In the genomic region with DNA sequence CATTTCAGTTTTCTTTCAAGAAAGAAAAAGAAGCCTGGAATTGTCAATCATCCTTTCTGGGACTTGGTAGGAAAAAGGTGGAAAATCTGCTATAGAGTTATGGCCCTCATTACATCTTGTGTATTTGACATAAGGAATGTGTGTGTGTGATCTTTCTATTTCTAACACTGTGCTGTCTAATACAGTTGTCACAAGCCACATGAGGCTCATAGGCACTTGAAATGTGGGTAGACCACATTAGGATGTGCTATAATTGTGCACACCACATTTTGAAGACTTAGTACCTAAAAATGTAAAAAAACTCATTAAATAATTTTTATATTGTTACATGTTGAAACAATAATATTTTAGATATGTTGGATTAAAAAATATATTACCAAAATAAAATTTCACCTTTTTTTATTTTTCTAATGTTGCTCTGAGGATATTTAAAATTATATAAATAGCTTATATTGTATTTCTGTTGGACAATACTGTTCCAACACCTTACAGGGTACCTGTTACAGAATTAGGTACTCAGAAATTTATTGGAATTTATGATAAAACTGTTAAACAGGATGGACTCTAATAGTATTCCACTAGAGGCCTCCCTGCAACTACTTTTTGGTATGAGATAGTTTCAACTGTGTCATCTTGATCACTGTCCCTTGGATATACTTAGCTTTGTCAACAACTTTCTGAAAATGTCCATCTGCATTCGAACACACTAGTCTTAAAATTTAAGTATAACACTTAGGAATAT, we compare ENCODE assay signal across 29 cellular contexts. TPM values are rescaled to one million over a fixed set of nuclear protein-coding genes. Genes with fewer than 3 reads are reported as not detected.
DNase-seq lines count a peak whose midpoint lies in the region; ATAC-seq, FAIRE-seq and TF ChIP-seq lines count a peak whose summit lies in the region.
"Had no signal": no experiment of that assay in that cellular context is flagged by ENCODE, and none has a peak within 500 bp of the region (broad histone marks: within the 10 kb centered on the region; RNA-seq: fewer than 3 reads in every experiment).

No MANE protein-coding gene starts in this region.

- in situ Hi-C loops in GM13977 (cut with MboI; ENCODE audit: low pct_unique_long_range_greater_than_20kb, low sequenced_read_pairs, unreplicated experiment) = no loop called here
- in situ Hi-C loops in GM12878 (cut with MboI) = no loop called here

- no peaks in the 10 kb centered on the region for H3K79me2 ChIP-seq in GM12878 (ENCODE audit: control insufficient read depth, insufficient read depth, low read length)

- RAD21 ChIA-PET in GM12878 (lab: Charles Lee; ENCODE audit: unreplicated experiment) = no interaction called here

- FAIRE-seq in A204.1 (lab: Jason Lieb, UNC) (peak; percentile 68), GM12878 (lab: Jason Lieb, UNC) (no peak)

- no TSS peak for BruUV-seq in GM12878 (replicated peaks; lab: Mats Ljungman, UMichigan)

- POLR2A ChIA-PET in GM12878 (lab: Charles Lee) = no interaction called here

- TF ChIP-seq POLR2A in GM12878 (IDR thresholded peaks at IDR 0.05; ENCODE audit: low read depth, low read length) = no peak

- WGBS in GM12878 (ENCODE audit: insufficient coverage, insufficient replicate concordance, low lambda C conversion rate, missing lambda C conversion rate) = 100% methylated on average over 1 of the region's 1 CpG

- H3K4me1 ChIP-seq in GM12878 (ENCODE audit: control insufficient read depth, insufficient read depth, low read length) = peaks cover 14% of the 10 kb centered on the region
- H3K4me1 ChIP-seq: body of pancreas had no signal

- TF ChIP-seq CTCF in GM13977 (IDR thresholded peaks at IDR 0.05; ENCODE audit: extremely low read depth, insufficient read depth, missing control alignments) = peak; percentile 19
- no peak for TF ChIP-seq CTCF in GM12878 (IDR thresholded peaks at IDR 0.05 in 2 of 3, conservative IDR thresholded peaks at IDR 0.05 in 1 of 3; ENCODE audit: control insufficient read depth in 2 of 3, extremely low read depth in 1 of 3, insufficient read depth in 1 of 3, low read depth in 3 of 3, low read length in 3 of 3)

- H3K9ac ChIP-seq in GM12878 (ENCODE audit: control insufficient read depth, insufficient read depth, low read length) = no peak overlapping the region

- 0 out of 2 replicates have a peak, but pooled peaks have one; percentile 18 for TF ChIP-seq RAD21 in GM12878 (IDR thresholded peaks at IDR 0.05; ENCODE audit: insufficient read depth, low read depth, low read length)

- no peak overlapping the region for H3K27ac ChIP-seq in GM12878 (ENCODE audit: control insufficient read depth, insufficient read depth)
- H3K27ac ChIP-seq: adrenal gland, body of pancreas, gastroesophageal sphincter, hepatocyte, transverse colon had no signal

- CTCF ChIA-PET in GM12878 (lab: Yijun Ruan, JAX) = interaction anchor here (0.6 to 1.5 kb wide), 3 partner anchors 8 to 22 kb away, joined by 3 to 7 read pairs (median 3); partner anchors contain the start of gene MSANTD3

- no peaks in the 10 kb centered on the region for H4K20me1 ChIP-seq in GM12878 (ENCODE audit: control insufficient read depth, insufficient read depth)

- H3K9me3 ChIP-seq in GM12878 (replicated peaks; ENCODE audit: control insufficient read depth, insufficient read depth, low read length) = no peaks in the 10 kb centered on the region
- H3K9me3 ChIP-seq: adrenal gland, body of pancreas, gastroesophageal sphincter, transverse colon had no signal

- TF ChIP-seq EP300 in GM12878 (IDR thresholded peaks at IDR 0.05; ENCODE audit: borderline replicate concordance in 1 of 2, control insufficient read depth in 1 of 2, low read depth in 2 of 2, low read length in 2 of 2) = no peak

- no peak for ATAC-seq in GM12878
- ATAC-seq in HG03520 (IDR thresholded peaks at IDR 0.05; ENCODE audit: unreplicated experiment) = no peak
- ATAC-seq: body of pancreas, gastroesophageal sphincter had no signal

- intact Hi-C loops in GM12878 (cut with micrococcal nuclease; ENCODE audit: unreplicated experiment) = no loop called here

- H3K36me3 ChIP-seq in GM12878 (ENCODE audit: control insufficient read depth in 2 of 2, insufficient read depth in 2 of 2, low read length in 1 of 2) = no peaks in the 10 kb centered on the region
- H3K36me3 ChIP-seq: transverse colon had no signal

- DNase-seq in GM13977 (ENCODE audit: low spot score) (no peak), GM12878 (ENCODE audit: low read depth, low spot score) (no peak), myocyte (ENCODE audit: low read depth) (peak; percentile 71), COLO668 (lab: John Stamatoyannopoulos, UW; ENCODE audit: unreplicated experiment) (no peak), T-helper 1 cell (no peak), COLO829 (ENCODE audit: low spot score) (no peak)
- DNase-seq: activated CD4-positive, alpha-beta memory T cell treated with anti-CD3 and anti-CD28 coated beads, Interleukin-2, amount 10 ng/mL, durations not matched to agents 7 days and 5 days; activated CD8-positive, alpha-beta memory T cell treated with anti-CD3 and anti-CD28 coated beads, Interleukin-2, amount 50 U/mL, for 4 hours; activated naive CD4-positive, alpha-beta T cell treated with anti-CD3 and anti-CD28 coated beads, Interleukin-2, amount 10 ng/mL, durations not matched to agents 7 days and 5 days; adrenal gland; body of pancreas; COR-L47; DMS53; GOT3; HFFc6; KBM-7; NCI-H1417 treated with DMSO at 0.1 percent for 48 hours; NCI-H2081; NCI-H2227 treated with DMSO at 0.1 percent for 48 hours; NCI-H526; NK-92 treated with Interleukin-12 subunit alpha and Interleukin-12 subunit beta, amount 100 ng/mL, for 24 hours; SHP77; stimulated activated CD4-positive, alpha-beta T cell treated with anti-CD3 and anti-CD28 coated beads, Interleukin-15, amount 100 ng/mL, for 24 hours; stimulated activated CD4-positive, alpha-beta T cell treated with anti-CD3 and anti-CD28 coated beads, Interleukin-4, amount 100 ng/mL, for 4 hours; transverse colon had no signal

- no peak overlapping the region for H3K4me3 ChIP-seq in GM12878
- H3K4me3 ChIP-seq: adrenal gland, body of pancreas, gastroesophageal sphincter, hepatocyte, transverse colon had no signal

- no peaks in the 10 kb centered on the region for H3K27me3 ChIP-seq in GM12878 (replicated peaks in 1 of 2; ENCODE audit: control insufficient read depth in 2 of 2, insufficient read depth in 2 of 2, low read length in 1 of 2)
- H3K27me3 ChIP-seq: adrenal gland, body of pancreas, gastroesophageal sphincter, hepatocyte, transverse colon had no signal

- SMC1A ChIA-PET in GM12878 (lab: Charles Lee; ENCODE audit: uncharacterized antibody, unreplicated experiment) = no interaction called here

- no peak overlapping the region for H2AFZ ChIP-seq in GM12878 (ENCODE audit: control insufficient read depth, low read depth, low read length)
- H2AFZ ChIP-seq: hepatocyte had no signal

- H3K4me2 ChIP-seq in GM12878 (ENCODE audit: control insufficient read depth, insufficient read depth) = no peak overlapping the region
- H3K4me2 ChIP-seq: hepatocyte had no signal

RNA-seq across cellular contexts. Expression of gene MSANTD3, which starts 18.4 kb away (rescaled TPM):
- 9.3 and 9.6 TPM in 2 replicates for total RNA-seq in GM12878 (2013; cell fraction: nucleolus; rRNA removed)
- total RNA-seq in GM12878 (2014; rRNA removed) = 16.0 and 16.5 TPM in 2 replicates
- total RNA-seq in GM12878 (2014; rRNA removed; fragmentation: Illumina TruSeq; extraction: Trizol) = 17.1 and 19.7 TPM in 2 replicates
- 19.5 and 20.9 TPM in 2 replicates for total RNA-seq in GM12878 (2021)
- 6.2 TPM for polyA plus RNA-seq in GM12878 (2011; ENCODE audit: low read depth)
- 13.3 and 18.1 TPM in 2 replicates for polyA plus RNA-seq in GM12878 (2011; rRNA removed)
- 10.7 and 11.2 TPM in 2 replicates for polyA plus RNA-seq in GM12878 (2011; cell fraction: cytosol; rRNA removed)
- polyA plus RNA-seq in GM12878 (2011; cell fraction: nucleus; rRNA removed) = 5.9 and 6.5 TPM in 2 replicates
- 6.6 and 7.4 TPM in 2 replicates for polyA plus RNA-seq in GM12878 (2012)
- polyA plus RNA-seq in GM12878 (2014; fragmentation: Illumina TruSeq; extraction: Trizol) = 18.0 and 20.2 TPM in 2 replicates
- polyA plus RNA-seq in GM12878 (2014; fragmentation: Nextera tagmentation; extraction: Ambion mirVana) = 10 to 100 TPM in 1 of 2 experiments, 1 to 10 TPM in 1; 7.0 to 12.1 TPM
- 19.2 and 21.2 TPM in 2 replicates for polyA plus RNA-seq in GM12878 (2014; rRNA removed)
- polyA plus RNA-seq in GM12878 (2016; fragmentation: Nextera tagmentation; extraction: Ambion mirVana) = 1 to 10 TPM; 5.8 to 5.9 TPM
- polyA minus RNA-seq in GM12878 (2011; rRNA and poly(A)+ RNA removed) = 8.4 and 11.3 TPM in 2 replicates
- polyA minus RNA-seq in GM12878 (2011; cell fraction: cytosol; rRNA and poly(A)+ RNA removed) = 5.3 and 8.7 TPM in 2 replicates
- polyA minus RNA-seq in GM12878 (2011; cell fraction: nucleus; rRNA and poly(A)+ RNA removed) = 3.4 and 5.9 TPM in 2 replicates
- 51.6 and 64.7 TPM in 2 replicates for total RNA-seq in myocyte
- polyA plus RNA-seq in myocyte (2012) = 38.6 TPM

RNA-seq across cellular contexts. Expression of gene TMEFF1, which starts 27.6 kb away (rescaled TPM):
- 0.20 TPM in 1 of 2 replicates, not detected in the other for total RNA-seq in GM12878 (2013; cell fraction: nucleolus; rRNA removed)
- total RNA-seq in GM12878 (2014; rRNA removed) = 0.11 TPM in 1 of 2 replicates, not detected in the other
- 0.09 TPM in 2 replicates for total RNA-seq in GM12878 (2014; rRNA removed; fragmentation: Illumina TruSeq; extraction: Trizol)
- 0.38 and 0.58 TPM in 2 replicates for total RNA-seq in GM12878 (2021)
- not detected for polyA plus RNA-seq in GM12878 (2011; ENCODE audit: low read depth)
- 0.04 and 0.06 TPM in 2 replicates for polyA plus RNA-seq in GM12878 (2011; rRNA removed)
- 0.03 TPM in 1 of 2 replicates, not detected in the other for polyA plus RNA-seq in GM12878 (2011; cell fraction: cytosol; rRNA removed)
- polyA plus RNA-seq in GM12878 (2011; cell fraction: nucleus; rRNA removed) = not detected in 2 replicates
- polyA plus RNA-seq in GM12878 (2012) = 0.11 TPM in 1 of 2 replicates, not detected in the other
- polyA plus RNA-seq in GM12878 (2014; fragmentation: Illumina TruSeq; extraction: Trizol) = 0.03 TPM in 1 of 2 replicates, not detected in the other
- polyA plus RNA-seq in GM12878 (2014; fragmentation: Nextera tagmentation; extraction: Ambion mirVana) = not detected
- 0.13 and 0.55 TPM in 2 replicates for polyA plus RNA-seq in GM12878 (2014; rRNA removed)
- under 1 TPM in 1 of 2 experiments, not detected in 1; 0.23 TPM for polyA plus RNA-seq in GM12878 (2016; fragmentation: Nextera tagmentation; extraction: Ambion mirVana)
- polyA minus RNA-seq in GM12878 (2011; rRNA and poly(A)+ RNA removed) = not detected in 2 replicates
- polyA minus RNA-seq in GM12878 (2011; cell fraction: cytosol; rRNA and poly(A)+ RNA removed) = not detected in 2 replicates
- not detected in 2 replicates for polyA minus RNA-seq in GM12878 (2011; cell fraction: nucleus; rRNA and poly(A)+ RNA removed)
- total RNA-seq in myocyte = 5.6 and 8.0 TPM in 2 replicates
- 1.1 TPM for polyA plus RNA-seq in myocyte (2012)
- total RNA-seq: body of pancreas, transverse colon had no signal
- polyA plus RNA-seq: adrenal gland had no signal
